Comparison of ENCODE assay signal across 15 cellular contexts in genomic region chrX:97628807-97629596, GRCh38.
"Had no signal": no experiment of that assay in that cellular context is flagged by ENCODE, and none has a peak within 500 bp of the region (broad histone marks: within the 10 kb centered on the region; RNA-seq: fewer than 3 reads in every experiment).

No MANE protein-coding gene starts in this region.

- ATAC-seq: activated CD8-positive, alpha-beta memory T cell treated with anti-CD3 and anti-CD28 coated beads, Interleukin-2, amount 10 ng/mL, durations not matched to agents 7 days and 5 days; body of pancreas; effector memory CD8-positive, alpha-beta T cell; stimulated activated naive CD8-positive, alpha-beta T cell treated with anti-CD3 and anti-CD28 coated beads, Interleukin-15, Interleukin-2, amounts not matched to agents 100 U/mL and 50 U/mL, for 24 hours had no signal

- H3K9me3 ChIP-seq: body of pancreas, tibial artery had no signal

- DNase-seq: activated CD4-positive, alpha-beta memory T cell treated with anti-CD3 and anti-CD28 coated beads, Interleukin-2, amount 10 ng/mL, durations not matched to agents 7 days and 5 days; activated CD4-positive, alpha-beta T cell treated with anti-CD3 and anti-CD28 coated beads for 48 hours; activated CD4-positive, CD25-positive, alpha-beta regulatory T cell; activated CD8-positive, alpha-beta memory T cell treated with anti-CD3 and anti-CD28 coated beads, Interleukin-2, amount 10 ng/mL, durations not matched to agents 7 days and 5 days; activated naive CD4-positive, alpha-beta T cell; activated naive CD8-positive, alpha-beta T cell treated with anti-CD3 and anti-CD28 coated beads, Interleukin-2, amount 10 ng/mL, durations not matched to agents 7 days and 5 days; amygdala; body of pancreas; effector memory CD8-positive, alpha-beta T cell; islet precursor cell; stimulated activated naive CD8-positive, alpha-beta T cell treated with anti-CD3 and anti-CD28 coated beads, Interleukin-15, Interleukin-2, amounts not matched to agents 100 U/mL and 50 U/mL, for 24 hours; substantia nigra; T1000; tibial artery had no signal

- FAIRE-seq: urothelium cell line had no signal

- H3K36me3 ChIP-seq: tibial artery had no signal

- H3K27me3 ChIP-seq: body of pancreas, tibial artery had no signal

- H3K4me1 ChIP-seq: body of pancreas, tibial artery had no signal

- H3K4me3 ChIP-seq: body of pancreas, tibial artery had no signal
